28 cellular contexts compared by ENCODE assay signal in the genomic region with DNA sequence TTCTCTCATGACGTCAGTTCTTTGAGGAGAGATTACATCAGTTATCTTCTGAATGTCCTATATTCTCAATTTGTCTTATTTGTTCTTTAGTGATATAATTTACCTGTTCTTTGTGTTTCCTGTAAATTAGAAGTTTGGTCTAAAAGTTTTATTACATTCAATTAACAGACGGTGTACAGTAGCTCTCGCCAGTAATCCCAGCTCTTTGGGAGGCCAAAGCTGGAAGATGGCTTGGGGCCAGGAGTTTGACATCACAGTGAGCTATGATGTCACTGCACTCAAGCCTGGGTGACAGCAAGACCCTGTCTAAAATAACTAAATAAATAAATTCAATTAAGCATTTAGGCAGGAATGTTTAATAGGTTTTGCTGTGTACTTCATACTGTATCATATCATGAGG.
"Had no signal": no experiment of that assay in that cellular context is flagged by ENCODE, and none has a peak within 500 bp of the region (broad histone marks: within the 10 kb centered on the region; RNA-seq: fewer than 3 reads in every experiment).

No MANE protein-coding gene starts in this region.

- H3K27me3 ChIP-seq: pancreas, right atrium auricular region, spleen, stomach, thyroid gland, tibial nerve, upper lobe of left lung, vagina had no signal

- H3K27ac ChIP-seq: neutrophil, pancreas, prostate gland, right atrium auricular region, skin epidermis, spleen, stomach, thoracic aorta, thyroid gland, tibial nerve, upper lobe of left lung, vagina had no signal

- H3K36me3 Mint-ChIP-seq: naive thymus-derived CD8-positive, alpha-beta T cell; natural killer cell treated with Interleukin-12 subunit alpha and Interleukin-12 subunit beta and Interleukin-15 and Interleukin-18, amount 100 ng/mL, for 72 hours; stimulated activated effector memory CD8-positive, alpha-beta T cell treated with anti-CD3 and anti-CD28 coated beads, Interleukin-12 subunit alpha, Interleukin-12 subunit beta, amount 100 ng/mL, for 72 hours; stimulated activated naive B cell treated with anti-CD40 and anti-IgM and Interleukin-4, amounts not matched to agents 10 μg/mL and 1 μg/mL and 100 μg/mL, for 72 hours had no signal

- FAIRE-seq: pancreas had no signal

- H3K27ac Mint-ChIP-seq: natural killer cell treated with Interleukin-12 subunit alpha and Interleukin-12 subunit beta and Interleukin-15 and Interleukin-18, amount 100 ng/mL, for 72 hours; nephron progenitor cell; stimulated activated effector memory CD8-positive, alpha-beta T cell treated with anti-CD3 and anti-CD28 coated beads, Interleukin-12 subunit alpha, Interleukin-12 subunit beta, amount 100 ng/mL, for 72 hours; stimulated activated naive B cell treated with anti-CD40 and anti-IgM and Interleukin-4, amounts not matched to agents 10 μg/mL and 1 μg/mL and 100 μg/mL, for 72 hours; stimulated activated naive CD8-positive, alpha-beta T cell treated with anti-CD3 and anti-CD28 coated beads, Interleukin-15, Interleukin-2, amounts not matched to agents 100 ng/mL and 50 ng/mL, for 24 hours had no signal

- H3K4me1 Mint-ChIP-seq: naive thymus-derived CD8-positive, alpha-beta T cell; neural crest cell; stimulated activated effector memory CD8-positive, alpha-beta T cell treated with anti-CD3 and anti-CD28 coated beads, Interleukin-12 subunit alpha, Interleukin-12 subunit beta, amount 100 ng/mL, for 72 hours; stimulated activated naive B cell treated with anti-CD40 and anti-IgM and Interleukin-4, amounts not matched to agents 10 μg/mL and 1 μg/mL and 100 μg/mL, for 72 hours had no signal

- H3K4me2 ChIP-seq: smooth muscle cell had no signal

- H3K4me3 ChIP-seq: pancreas, prostate gland, right atrium auricular region, skin epidermis, smooth muscle cell, spleen, stomach, thoracic aorta, thyroid gland, tibial nerve, upper lobe of left lung, vagina had no signal

- ATAC-seq: naive thymus-derived CD8-positive, alpha-beta T cell; natural killer cell treated with Interleukin-12 subunit alpha and Interleukin-12 subunit beta and Interleukin-15 and Interleukin-18, amount 100 ng/mL, for 72 hours; pancreas; sciatic nerve; stimulated activated effector memory CD8-positive, alpha-beta T cell treated with anti-CD3 and anti-CD28 coated beads, Interleukin-12 subunit alpha, Interleukin-12 subunit beta, amount 100 ng/mL, for 72 hours; stimulated activated naive B cell treated with anti-CD40 and anti-IgM and Interleukin-4, amounts not matched to agents 10 μg/mL and 1 μg/mL and 100 μg/mL, for 72 hours had no signal

- H3K36me3 ChIP-seq: neutrophil, pancreas, prostate gland, right atrium auricular region, spleen, stomach, thoracic aorta, thyroid gland, tibial nerve, upper lobe of left lung, vagina had no signal

- H3K4me1 ChIP-seq: pancreas, prostate gland, right atrium auricular region, spleen, stomach, tibial nerve, upper lobe of left lung, vagina had no signal

- H3K27me3 Mint-ChIP-seq: stimulated activated naive CD8-positive, alpha-beta T cell treated with anti-CD3 and anti-CD28 coated beads, Interleukin-15, Interleukin-2, amounts not matched to agents 100 ng/mL and 50 ng/mL, for 24 hours had no signal

- H3K9me3 ChIP-seq: neutrophil, pancreas, prostate gland, right atrium auricular region, spleen, stomach, thoracic aorta, thyroid gland, tibial nerve, upper lobe of left lung, vagina had no signal

- H3K4me3 Mint-ChIP-seq: naive thymus-derived CD8-positive, alpha-beta T cell; natural killer cell treated with Interleukin-12 subunit alpha and Interleukin-12 subunit beta and Interleukin-15 and Interleukin-18, amount 100 ng/mL, for 72 hours; nephron progenitor cell; neural crest cell; stimulated activated effector memory CD8-positive, alpha-beta T cell treated with anti-CD3 and anti-CD28 coated beads, Interleukin-12 subunit alpha, Interleukin-12 subunit beta, amount 100 ng/mL, for 72 hours; stimulated activated naive B cell treated with anti-CD40 and anti-IgM and Interleukin-4, amounts not matched to agents 10 μg/mL and 1 μg/mL and 100 μg/mL, for 72 hours; stimulated activated naive CD8-positive, alpha-beta T cell treated with anti-CD3 and anti-CD28 coated beads, Interleukin-15, Interleukin-2, amounts not matched to agents 100 ng/mL and 50 ng/mL, for 24 hours had no signal

- H3K9me3 Mint-ChIP-seq: naive thymus-derived CD8-positive, alpha-beta T cell; natural killer cell treated with Interleukin-12 subunit alpha and Interleukin-12 subunit beta and Interleukin-15 and Interleukin-18, amount 100 ng/mL, for 72 hours; nephron progenitor cell; neural crest cell; stimulated activated effector memory CD8-positive, alpha-beta T cell treated with anti-CD3 and anti-CD28 coated beads, Interleukin-12 subunit alpha, Interleukin-12 subunit beta, amount 100 ng/mL, for 72 hours; stimulated activated naive B cell treated with anti-CD40 and anti-IgM and Interleukin-4, amounts not matched to agents 10 μg/mL and 1 μg/mL and 100 μg/mL, for 72 hours; stimulated activated naive CD8-positive, alpha-beta T cell treated with anti-CD3 and anti-CD28 coated beads, Interleukin-15, Interleukin-2, amounts not matched to agents 100 ng/mL and 50 ng/mL, for 24 hours had no signal

- DNase-seq: naive thymus-derived CD8-positive, alpha-beta T cell; nephron progenitor cell; nucleus accumbens; pancreas; retina; spleen; stimulated activated CD4-positive, alpha-beta T cell treated with anti-CD3 and anti-CD28 coated beads, Interleukin-12 subunit alpha, Interleukin-12 subunit beta, amount 100 ng/mL, for 4 hours; stimulated activated CD4-positive, alpha-beta T cell treated with anti-CD3 and anti-CD28 coated beads, Interleukin-1b, Interleukin-23, amount 100 ng/mL, for 48 hours; stimulated activated CD4-positive, alpha-beta T cell treated with anti-CD3 and anti-CD28 coated beads, Interleukin-4, amount 100 ng/mL, for 1 hour; stimulated activated naive B cell treated with anti-CD40 and anti-IgM and Interleukin-4, amounts not matched to agents 10 μg/mL and 1 μg/mL and 100 μg/mL, for 72 hours; stimulated activated naive CD4-positive, alpha-beta T cell treated with Interleukin-2 at 50 U/mL for 16 hours; stomach; thyroid gland; trophoblast cell; upper lobe of left lung had no signal
